In the genomic region with DNA sequence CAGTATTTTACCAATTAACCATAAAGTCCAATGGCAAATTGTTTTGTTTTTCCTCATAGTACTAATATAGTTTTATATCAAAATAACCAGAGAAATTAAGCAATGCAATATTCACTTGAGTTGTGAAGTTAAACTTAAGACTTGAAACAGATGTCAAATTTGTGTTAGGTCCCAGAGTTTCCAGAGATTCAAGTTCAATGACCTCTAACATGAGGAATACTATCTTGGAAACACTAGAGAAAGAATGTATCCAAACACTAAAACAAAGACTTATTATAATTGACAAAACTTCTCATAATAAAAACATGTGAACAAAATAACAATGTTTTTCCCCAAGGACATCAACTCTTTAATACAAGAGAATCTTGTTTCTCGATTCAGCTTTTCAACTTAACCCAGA, we compare ENCODE assay signal across 28 cellular contexts.
"Had no signal": no experiment of that assay in that cellular context is flagged by ENCODE, and none has a peak within 500 bp of the region (broad histone marks: within the 10 kb centered on the region; RNA-seq: fewer than 3 reads in every experiment).

No MANE protein-coding gene starts in this region.

- H3K27me3 ChIP-seq: adrenal gland, MG63 had no signal

- H3K9me3 ChIP-seq: adrenal gland, MG63 had no signal

- H3K36me3 Mint-ChIP-seq: WTC11 had no signal

- H3K36me3 ChIP-seq: adrenal gland, MG63 had no signal

- H3K27ac ChIP-seq: adrenal gland, KMS-11 had no signal

- H3K27me3 Mint-ChIP-seq: activated naive CD8-positive, alpha-beta T cell treated with anti-CD3 and anti-CD28 coated beads, Interleukin-2, amount 10 ng/mL, durations not matched to agents 7 days and 5 days; T-helper 17 cell had no signal

- H3K4me3 ChIP-seq: adrenal gland, MG63 had no signal

- H3K4me3 Mint-ChIP-seq: activated CD8-positive, alpha-beta T cell treated with anti-CD3 and anti-CD28 coated beads, Interleukin-2, amount 10 ng/mL, durations not matched to agents 7 days and 5 days; activated naive CD8-positive, alpha-beta T cell treated with anti-CD3 and anti-CD28 coated beads, Interleukin-2, amount 10 ng/mL, durations not matched to agents 7 days and 5 days; T-helper 17 cell; WTC11 had no signal

- H3K9me3 Mint-ChIP-seq: activated naive CD8-positive, alpha-beta T cell treated with anti-CD3 and anti-CD28 coated beads, Interleukin-2, amount 10 ng/mL, durations not matched to agents 7 days and 5 days; WTC11 had no signal

- H3K27ac Mint-ChIP-seq: activated CD8-positive, alpha-beta T cell treated with anti-CD3 and anti-CD28 coated beads, Interleukin-2, amount 10 ng/mL, durations not matched to agents 7 days and 5 days; activated naive CD8-positive, alpha-beta T cell treated with anti-CD3 and anti-CD28 coated beads, Interleukin-2, amount 10 ng/mL, durations not matched to agents 7 days and 5 days; T-helper 17 cell; WTC11 had no signal

- H3K4me1 Mint-ChIP-seq: activated naive CD8-positive, alpha-beta T cell treated with anti-CD3 and anti-CD28 coated beads, Interleukin-2, amount 10 ng/mL, durations not matched to agents 7 days and 5 days; WTC11 had no signal

- ATAC-seq: activated CD8-positive, alpha-beta T cell treated with anti-CD3 and anti-CD28 coated beads, Interleukin-2, amount 10 ng/mL, durations not matched to agents 7 days and 5 days; Panc1; T-helper 17 cell; WTC11 had no signal

- DNase-seq: activated CD4-positive, alpha-beta T cell treated with anti-CD3 and anti-CD28 coated beads for 48 hours; activated CD4-positive, alpha-beta T cell treated with anti-CD3 and anti-CD28 coated beads, Interleukin-2, amount 50 U/mL, for 4 hours; activated CD4-positive, CD25-positive, alpha-beta regulatory T cell treated with anti-CD3 and anti-CD28 coated beads, Interleukin-2, amount 50 U/mL, for 72 hours; activated CD8-positive, alpha-beta memory T cell treated with anti-CD3 and anti-CD28 coated beads, Interleukin-2, amount 50 U/mL, for 48 hours; activated CD8-positive, alpha-beta T cell treated with anti-CD3 and anti-CD28 coated beads, Interleukin-2, amount 10 ng/mL, durations not matched to agents 7 days and 5 days; activated naive CD4-positive, alpha-beta T cell treated with anti-CD3 and anti-CD28 coated beads, Interleukin-2, amount 50 U/mL, for 16 hours; activated naive CD8-positive, alpha-beta T cell treated with anti-CD3 and anti-CD28 coated beads, Interleukin-2, amount 10 ng/mL, durations not matched to agents 7 days and 5 days; activated T-cell treated with anti-CD3 and anti-CD28 coated beads, Interleukin-2, amount 50 U/mL, for 1 hour; adrenal gland; anterior cingulate cortex; caudate nucleus; MG63; MV-4-11; NCI-H1092 treated with DMSO at 0.1 percent for 48 hours; NCI-H1417 treated with DMSO at 0.1 percent for 48 hours; NCI-H187; NCI-H2081; NCI-H510A treated with DMSO at 0.1 percent for 48 hours; NCI-H69; NK-92 treated with Interleukin-12 subunit alpha and Interleukin-12 subunit beta, amount 100 ng/mL, for 24 hours; OCI-M1; RPMI8226; SHP77 treated with DMSO at 0.1 percent for 48 hours; T-helper 17 cell; T-helper 9 cell had no signal
